ENCODE assay signal across 21 cellular contexts in the genomic region with DNA sequence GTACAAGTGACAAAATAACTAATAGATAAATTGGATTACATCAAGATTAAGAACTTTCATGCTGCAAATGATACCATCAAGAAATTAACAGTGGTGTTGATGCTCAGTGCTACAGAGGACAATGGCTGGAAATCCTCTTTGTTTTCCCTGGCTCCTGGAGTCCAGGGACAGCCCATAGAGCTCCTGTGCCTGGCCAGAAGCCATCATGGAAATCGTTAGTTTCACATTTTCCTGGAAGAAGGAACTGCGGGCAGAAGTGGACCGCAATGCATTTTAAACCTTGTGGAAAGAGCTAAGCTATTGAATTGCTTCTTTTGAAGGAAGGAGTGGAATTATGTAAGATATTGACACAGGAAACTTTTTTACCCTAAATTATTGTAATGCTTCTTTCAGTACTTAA.
"Had no signal": no experiment of that assay in that cellular context is flagged by ENCODE, and none has a peak within 500 bp of the region (broad histone marks: within the 10 kb centered on the region; RNA-seq: fewer than 3 reads in every experiment).

No MANE protein-coding gene starts in this region.

- H3K4me3 ChIP-seq: body of pancreas, colonic mucosa, hepatocyte, lower lobe of right lung, SK-N-MC, suprapubic skin had no signal

- H3K4me2 ChIP-seq: hepatocyte had no signal

- ATAC-seq: body of pancreas; stimulated activated naive CD8-positive, alpha-beta T cell treated with anti-CD3 and anti-CD28 coated beads, Interleukin-15, Interleukin-2, amounts not matched to agents 100 U/mL and 50 U/mL, for 24 hours had no signal

- H3K27me3 ChIP-seq: body of pancreas, colonic mucosa, hepatocyte, suprapubic skin had no signal

- H3K36me3 ChIP-seq: colonic mucosa, lower lobe of right lung, suprapubic skin had no signal

- H3K9me3 ChIP-seq: body of pancreas, colonic mucosa, lower lobe of right lung, suprapubic skin had no signal

- H3K27ac ChIP-seq: body of pancreas, colonic mucosa, epithelial cell of prostate, hepatocyte, lower lobe of right lung, SK-N-MC, suprapubic skin had no signal

- H3K79me2 ChIP-seq: hepatocyte, parathyroid adenoma had no signal

- H2AFZ ChIP-seq: hepatocyte, parathyroid adenoma had no signal

- DNase-seq: activated CD4-positive, alpha-beta T cell treated with anti-CD3 and anti-CD28 coated beads, Interleukin-2, amount 10 ng/mL, durations not matched to agents 7 days and 5 days; activated CD8-positive, alpha-beta memory T cell treated with anti-CD3 and anti-CD28 coated beads for 24 hours; activated naive CD8-positive, alpha-beta T cell treated with anti-CD3 and anti-CD28 coated beads for 36 hours; amygdala; central memory CD4-positive, alpha-beta T cell; colonic mucosa; effector CD8-positive, alpha-beta T cell; kidney; lower lobe of right lung; midbrain; retina; small intestine; stimulated activated CD4-positive, alpha-beta T cell treated with anti-CD3 and anti-CD28 coated beads, Interleukin-4, amount 100 ng/mL, for 24 hours; stimulated activated naive CD8-positive, alpha-beta T cell treated with anti-CD3 and anti-CD28 coated beads, Interleukin-15, Interleukin-2, amounts not matched to agents 100 U/mL and 50 U/mL, for 24 hours; trophoblast cell had no signal

- H3K4me1 ChIP-seq: body of pancreas, colonic mucosa, lower lobe of right lung, parathyroid adenoma, suprapubic skin had no signal
